In the genomic region with DNA sequence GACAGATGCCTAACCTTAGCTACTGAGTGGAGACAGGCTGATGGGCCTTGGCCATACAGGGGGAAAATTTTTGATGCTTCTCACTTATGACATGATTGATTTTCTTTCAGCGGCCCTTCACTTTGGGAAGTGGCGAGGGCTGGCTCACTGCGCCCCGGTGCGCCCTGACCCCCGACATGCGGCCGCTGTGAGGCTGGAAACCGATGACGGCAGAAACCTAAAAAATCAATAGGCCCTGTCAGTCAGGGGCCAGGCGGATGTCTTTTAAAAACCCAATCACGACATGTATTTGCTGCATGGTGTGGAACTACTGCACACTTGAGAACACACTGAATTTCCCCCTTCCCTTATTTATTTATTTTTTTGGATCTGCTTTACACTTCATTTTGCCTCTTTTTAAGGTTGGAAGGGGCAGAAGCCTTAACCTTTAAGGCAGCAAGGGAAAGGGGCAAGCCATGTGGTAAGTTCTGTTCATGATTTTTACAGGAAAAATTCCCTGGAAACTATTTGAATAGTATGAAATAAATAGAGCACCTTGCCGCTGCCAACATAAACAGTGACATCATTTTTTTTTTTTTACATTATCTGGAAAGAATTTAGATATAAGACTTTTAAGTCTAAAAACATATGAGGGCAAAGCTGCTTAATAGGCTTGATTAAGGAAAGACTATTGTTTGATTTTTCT, we compare ENCODE assay signal across 15 cellular contexts.
DNase-seq lines count a peak whose midpoint lies in the region; ATAC-seq, FAIRE-seq and TF ChIP-seq lines count a peak whose summit lies in the region.
"Had no signal": no experiment of that assay in that cellular context is flagged by ENCODE, and none has a peak within 500 bp of the region (broad histone marks: within the 10 kb centered on the region; RNA-seq: fewer than 3 reads in every experiment).

No MANE protein-coding gene starts in this region.

- H3K27me3 ChIP-seq in Karpas-422 (ENCODE audit: low read length) (no peaks in the 10 kb centered on the region), endodermal cell (ENCODE audit: control insufficient read depth, insufficient read depth, low read length, poor library complexity, severe bottlenecking) (no peaks in the 10 kb centered on the region), smooth muscle cell (ENCODE audit: low read depth) (no peaks in the 10 kb centered on the region)
- H3K27me3 ChIP-seq: upper lobe of left lung had no signal

- no peak for FAIRE-seq in A549 (lab: Jason Lieb, UNC)

- H3K27ac ChIP-seq in A549 (peak overlapping the region; percentile 19 to 56; a peak in 4 of 6 replicates), Karpas-422 (ENCODE audit: low read length) (peak overlapping the region; percentile 25; the same call in 1 of the 2 replicates), endodermal cell (ENCODE audit: low read depth, low read length) (peak overlapping the region; percentile 76), smooth muscle cell (ENCODE audit: low read depth) (no peak overlapping the region)
- H3K27ac ChIP-seq: upper lobe of left lung had no signal

- TF ChIP-seq EP300 in A549 (IDR thresholded peaks at IDR 0.05) = no peak

- H3K9me3 ChIP-seq in A549 (no peaks in the 10 kb centered on the region), Karpas-422 (ENCODE audit: low read length) (no peaks in the 10 kb centered on the region), endodermal cell (ENCODE audit: control insufficient read depth, low read length) (no peaks in the 10 kb centered on the region), smooth muscle cell (replicated peaks; ENCODE audit: low read depth) (no peaks in the 10 kb centered on the region)
- H3K9me3 ChIP-seq: upper lobe of left lung had no signal

- POLR2A ChIA-PET in A549 (lab: Yijun Ruan, JAX) = no interaction called here

- H3K36me3 ChIP-seq in Karpas-422 (ENCODE audit: insufficient read depth, low read length) (peaks cover 11% of the 10 kb centered on the region; the same call in 1 of the 2 replicates), endodermal cell (ENCODE audit: control insufficient read depth, insufficient read depth, low read length) (no peaks in the 10 kb centered on the region), smooth muscle cell (ENCODE audit: low read depth) (no peaks in the 10 kb centered on the region)
- H3K36me3 ChIP-seq: upper lobe of left lung had no signal

- H3F3A ChIP-seq in smooth muscle cell (ENCODE audit: low read depth) = no peaks in the 10 kb centered on the region

- H3K9ac ChIP-seq in Karpas-422 (ENCODE audit: low read length) (no peak overlapping the region), endodermal cell (ENCODE audit: extremely low read depth, low read length, poor library complexity, severe bottlenecking) (no peak overlapping the region), smooth muscle cell (ENCODE audit: low read depth) (no peak overlapping the region)

- H3K36me3 Mint-ChIP-seq in endodermal cell (ENCODE audit: low read depth) (no peaks in the 10 kb centered on the region), mesothelial cell of epicardium (no peaks in the 10 kb centered on the region)
- no peaks in the 10 kb centered on the region for H3K36me3 Mint-ChIP-seq in activated naive CD8-positive, alpha-beta T cell treated with anti-CD3 and anti-CD28 coated beads for 36 hours

- no peak for TF ChIP-seq POLR2A in A549 (IDR thresholded peaks at IDR 0.05; ENCODE audit: low read length)

- no peak overlapping the region for H2AFZ ChIP-seq in Karpas-422 (ENCODE audit: low read length)
- no peak overlapping the region for H2AFZ ChIP-seq in smooth muscle cell (ENCODE audit: low read depth)

- no peaks in the 10 kb centered on the region for H3K9me2 ChIP-seq in Karpas-422 (replicated peaks; ENCODE audit: insufficient read depth, low read length)

- 91% methylated on average over 13 of the region's 13 CpGs for WGBS in A549 (ENCODE audit: missing lambda C conversion rate)
- 96 to 99% methylated on average over 10 to 13 of the region's 13 CpGs for WGBS in endodermal cell (ENCODE audit: insufficient coverage in 1 of 2, insufficient read length in 1 of 2), 2 experiments
- 95% methylated on average over 13 of the region's 13 CpGs for WGBS in smooth muscle cell (ENCODE audit: low lambda C conversion rate)

- H3K27me3 Mint-ChIP-seq in endodermal cell (ENCODE audit: insufficient read depth) = no peaks in the 10 kb centered on the region
- peaks cover 6% of the 10 kb centered on the region for H3K27me3 Mint-ChIP-seq in mesothelial cell of epicardium (ENCODE audit: low read depth)
- no peaks in the 10 kb centered on the region for H3K27me3 Mint-ChIP-seq in activated naive CD8-positive, alpha-beta T cell treated with anti-CD3 and anti-CD28 coated beads for 36 hours

- no peak overlapping the region for H3K4me3 Mint-ChIP-seq in endodermal cell
- H3K4me3 Mint-ChIP-seq in mesothelial cell of epicardium = no peak overlapping the region
- H3K4me3 Mint-ChIP-seq in activated naive CD8-positive, alpha-beta T cell treated with anti-CD3 and anti-CD28 coated beads for 36 hours = no peak overlapping the region
- H3K4me3 Mint-ChIP-seq: activated naive CD4-positive, alpha-beta T cell treated with anti-CD3 and anti-CD28 coated beads for 36 hours had no signal

- CTCF ChIA-PET in A549 (lab: Yijun Ruan, JAX) = interaction anchor here (0.9 to 1.2 kb wide), 2 partner anchors 11 to 128 kb away, joined by 3 read pairs; no protein-coding TSS in a partner anchor

- H3K4me2 ChIP-seq in A549 (peak overlapping the region; percentile 87), Karpas-422 (ENCODE audit: low read depth, low read length, poor library complexity, severe bottlenecking) (no peak overlapping the region), smooth muscle cell (no peak overlapping the region)

- no peak for TF ChIP-seq CTCF in A549 (IDR thresholded peaks at IDR 0.05)
- TF ChIP-seq CTCF in endodermal cell (conservative IDR thresholded peaks at IDR 0.05) = no peak
- TF ChIP-seq CTCF in mesothelial cell of epicardium (IDR thresholded peaks at IDR 0.05; ENCODE audit: unreplicated experiment) = no peak
- TF ChIP-seq CTCF in smooth muscle cell (IDR thresholded peaks at IDR 0.05; ENCODE audit: borderline replicate concordance, insufficient read depth, poor library complexity, severe bottlenecking) = no peak

- H4K20me1 ChIP-seq in Karpas-422 (ENCODE audit: insufficient read depth, low read depth, low read length) = no peaks in the 10 kb centered on the region
- no peaks in the 10 kb centered on the region for H4K20me1 ChIP-seq in smooth muscle cell (ENCODE audit: low read depth)

- DNase-seq in A549 (ENCODE audit: low read depth in 1 of 2, low spot score in 1 of 2) (no peak), Karpas-422 (no peak), endodermal cell (no peak), mesothelial cell of epicardium (ENCODE audit: low spot score in 2 of 2, unreplicated experiment in 2 of 2) (no peak), nucleus accumbens (lab: John Stamatoyannopoulos, UW) (no peak), SHP77 treated with DMSO at 0.1 percent for 48 hours (lab: John Stamatoyannopoulos, UW) (no peak), smooth muscle cell (lab: John Stamatoyannopoulos, UW; ENCODE audit: unreplicated experiment) (no peak)
- no peak for DNase-seq in activated naive CD8-positive, alpha-beta T cell treated with anti-CD3 and anti-CD28 coated beads for 36 hours
- DNase-seq: activated naive CD4-positive, alpha-beta T cell treated with anti-CD3 and anti-CD28 coated beads for 36 hours; DND-41; dorsolateral prefrontal cortex; left cardiac atrium; NCI-H1105; NCI-H510A had no signal

- peaks cover 99% of the 10 kb centered on the region for H3K79me2 ChIP-seq in Karpas-422 (ENCODE audit: low read length)
- no peaks in the 10 kb centered on the region for H3K79me2 ChIP-seq in smooth muscle cell (ENCODE audit: low read depth)

- H3K4me1 ChIP-seq in A549 (peaks cover 52% of the 10 kb centered on the region), Karpas-422 (ENCODE audit: low read length) (peaks cover 33% of the 10 kb centered on the region), endodermal cell (ENCODE audit: control insufficient read depth, insufficient read depth, low read length) (peaks cover 4% of the 10 kb centered on the region), smooth muscle cell (ENCODE audit: low read depth) (peaks cover 9% of the 10 kb centered on the region)

- ATAC-seq in A549 = no peak

- no peaks in the 10 kb centered on the region for H3K9me3 Mint-ChIP-seq in endodermal cell
- no peaks in the 10 kb centered on the region for H3K9me3 Mint-ChIP-seq in mesothelial cell of epicardium
- H3K9me3 Mint-ChIP-seq in activated naive CD8-positive, alpha-beta T cell treated with anti-CD3 and anti-CD28 coated beads for 36 hours = no peaks in the 10 kb centered on the region
- H3K9me3 Mint-ChIP-seq: activated naive CD4-positive, alpha-beta T cell treated with anti-CD3 and anti-CD28 coated beads for 36 hours had no signal

- no peak for TF ChIP-seq RAD21 in A549 (conservative IDR thresholded peaks at IDR 0.05 in 1 of 2, IDR thresholded peaks at IDR 0.05 in 1 of 2)

- H3K4me3 ChIP-seq in A549 = no peak overlapping the region
- no peak overlapping the region for H3K4me3 ChIP-seq in Karpas-422 (ENCODE audit: low read length)
- no peak overlapping the region for H3K4me3 ChIP-seq in endodermal cell (ENCODE audit: low read length)
- no peak overlapping the region for H3K4me3 ChIP-seq in smooth muscle cell
- H3K4me3 ChIP-seq: dorsolateral prefrontal cortex, upper lobe of left lung had no signal

- H3K4me1 Mint-ChIP-seq in endodermal cell (peaks cover 9% of the 10 kb centered on the region), mesothelial cell of epicardium (peaks cover 33% of the 10 kb centered on the region)
- peaks cover 2% of the 10 kb centered on the region for H3K4me1 Mint-ChIP-seq in activated naive CD8-positive, alpha-beta T cell treated with anti-CD3 and anti-CD28 coated beads for 36 hours

- H3K27ac Mint-ChIP-seq in endodermal cell = no peak overlapping the region
- H3K27ac Mint-ChIP-seq in mesothelial cell of epicardium = peak overlapping the region; percentile 73
- no peak overlapping the region for H3K27ac Mint-ChIP-seq in activated naive CD8-positive, alpha-beta T cell treated with anti-CD3 and anti-CD28 coated beads for 36 hours

TF ChIP-seq in A549, 52 proteins besides CTCF, POLR2A, EP300 and RAD21:
- TF ChIP-seq ZFP36 (IDR thresholded peaks at IDR 0.05; ENCODE audit: borderline replicate concordance, partially characterized antibody) (no peak), FOXS1 (CRISPR knock-in tag; IDR thresholded peaks at IDR 0.05) (peak; percentile 62; the same call in 1 of the 2 replicates)
